ENCODE assay signal across 1 cellular context in genomic region chr2:96256611-96257113, GRCh38.
TF ChIP-seq lines count a peak whose summit lies in the region.

No MANE protein-coding gene starts in this region.

TF ChIP-seq in K562, 482 proteins besides CTCF, POLR2A, EP300 and RAD21:
- TF ChIP-seq JUN (IDR thresholded peaks at IDR 0.05; ENCODE audit: borderline replicate concordance, low read depth, low read length) (no peak), JUN (CRISPR knock-in tag; IDR thresholded peaks at IDR 0.05; ENCODE audit: borderline replicate concordance) (no peak), GTF2F1 (IDR thresholded peaks at IDR 0.05; ENCODE audit: low read depth, low read length) (no peak), POLR2AphosphoS2 (IDR thresholded peaks at IDR 0.05; ENCODE audit: low read length) (no peak), TFE3 (CRISPR knock-in tag; IDR thresholded peaks at IDR 0.05) (no peak), FIP1L1 (IDR thresholded peaks at IDR 0.05; ENCODE audit: low read depth, low read length, poor library complexity, severe bottlenecking) (no peak), CHD2 (IDR thresholded peaks at IDR 0.05; ENCODE audit: low read depth, low read length) (no peak), GATA2 (CRISPR knock-in tag; IDR thresholded peaks at IDR 0.05) (no peak)
